Comparison of ENCODE assay signal across 15 cellular contexts in genomic region chr15:49370782-49371181, GRCh38. TPM values are rescaled to one million over a fixed set of nuclear protein-coding genes. Genes with fewer than 3 reads are reported as not detected.
DNase-seq lines count a peak whose midpoint lies in the region; ATAC-seq and TF ChIP-seq lines count a peak whose summit lies in the region.
"Had no signal": no experiment of that assay in that cellular context is flagged by ENCODE, and none has a peak within 500 bp of the region (broad histone marks: within the 10 kb centered on the region; RNA-seq: fewer than 3 reads in every experiment).

No MANE protein-coding gene starts in this region.

- POLR2A ChIA-PET in Panc1 (lab: Charles Lee) = no interaction called here
- POLR2A ChIA-PET in Caco-2 (lab: Charles Lee) = no interaction called here

- H3K4me1 Mint-ChIP-seq in Caco-2 (ENCODE audit: low read depth, unreplicated experiment) = no peaks in the 10 kb centered on the region
- H3K4me1 Mint-ChIP-seq: activated B cell treated with CpG ODN at 0.5 μM for 24 hours had no signal

- H3K9me3 ChIP-seq in Panc1 (ENCODE audit: control insufficient read depth, insufficient read depth, low read depth, low read length) (no peaks in the 10 kb centered on the region), fibroblast of lung (ENCODE audit: control insufficient read depth, insufficient read depth, low read depth, low read length) (no peaks in the 10 kb centered on the region), Caco-2 (no peaks in the 10 kb centered on the region)
- H3K9me3 ChIP-seq: uterus had no signal

- H3K36me3 ChIP-seq in Panc1 (ENCODE audit: control insufficient read depth, insufficient read depth, low read length) = no peaks in the 10 kb centered on the region
- no peaks in the 10 kb centered on the region for H3K36me3 ChIP-seq in fibroblast of lung (ENCODE audit: control insufficient read depth, insufficient read depth, low read length)
- no peaks in the 10 kb centered on the region for H3K36me3 ChIP-seq in Caco-2 (ENCODE audit: control insufficient read depth, insufficient read depth, low read length)
- H3K36me3 ChIP-seq: uterus had no signal

- no peak overlapping the region for H3K4me3 Mint-ChIP-seq in Caco-2 (ENCODE audit: unreplicated experiment)
- H3K4me3 Mint-ChIP-seq: activated B cell treated with CpG ODN at 0.5 μM for 24 hours had no signal

- in situ Hi-C loops in ACHN (cut with HindIII; ENCODE audit: low pct_ligation_motif_present, low pct_unique_long_range_greater_than_20kb, low sequenced_read_pairs) = no loop called here
- in situ Hi-C loops in Panc1 (cut with HindIII; ENCODE audit: low pct_unique_long_range_greater_than_20kb, low sequenced_read_pairs) = no loop called here

- H3K9ac ChIP-seq in fibroblast of lung (ENCODE audit: insufficient read depth, low read length) = no peak overlapping the region
- H3K9ac ChIP-seq: parathyroid adenoma had no signal

- H3K27ac Mint-ChIP-seq in Caco-2 (ENCODE audit: unreplicated experiment) = no peak overlapping the region
- H3K27ac Mint-ChIP-seq: activated B cell treated with CpG ODN at 0.5 μM for 24 hours had no signal

- TF ChIP-seq CTCF in GM12865 (IDR thresholded peaks at IDR 0.05; ENCODE audit: insufficient read depth, low read depth, low read length, missing control alignments) = peak; percentile 7
- TF ChIP-seq CTCF in Panc1 (IDR thresholded peaks at IDR 0.05) = peak; percentile 21; the same call in 1 of the 2 replicates
- TF ChIP-seq CTCF in fibroblast of lung (conservative IDR thresholded peaks at IDR 0.05 in 1 of 2, IDR thresholded peaks at IDR 0.05 in 1 of 2; ENCODE audit: low read depth in 1 of 2, low read length in 2 of 2) = peak; percentile 36 to 37
- TF ChIP-seq CTCF in Caco-2 (IDR thresholded peaks at IDR 0.05; ENCODE audit: insufficient read depth in 1 of 2, low read depth in 1 of 2, low read length in 1 of 2, severe bottlenecking in 1 of 2, unreplicated experiment in 1 of 2) = no peak

- CTCF ChIA-PET in Panc1 (lab: Charles Lee) (interaction anchor here (0.7 kb wide), 1 partner anchor 633 kb away, joined by 4 read pairs; no protein-coding TSS in a partner anchor), Caco-2 (lab: Charles Lee) (no interaction called here)

- H2AFZ ChIP-seq in fibroblast of lung (ENCODE audit: low read length) = no peak overlapping the region
- H2AFZ ChIP-seq: parathyroid adenoma had no signal

- H3K27ac ChIP-seq in Panc1 (ENCODE audit: low read length) (no peak overlapping the region), fibroblast of lung (ENCODE audit: insufficient read depth, low read length) (no peak overlapping the region)
- H3K27ac ChIP-seq: parathyroid adenoma, uterus had no signal

- BruUV-seq in Panc1 (replicated peaks; lab: Mats Ljungman, UMichigan) = no TSS peak
- no TSS peak for BruUV-seq in Caco-2 (replicated peaks; lab: Mats Ljungman, UMichigan)

- no peak for ATAC-seq in Panc1

- H3K79me2 ChIP-seq in fibroblast of lung (ENCODE audit: control insufficient read depth, insufficient read depth, low read length) = no peaks in the 10 kb centered on the region
- H3K79me2 ChIP-seq: parathyroid adenoma had no signal

- H3K27me3 ChIP-seq in Panc1 (ENCODE audit: control insufficient read depth, insufficient read depth, low read length) (no peaks in the 10 kb centered on the region), fibroblast of lung (ENCODE audit: control insufficient read depth, insufficient read depth, low read length) (no peaks in the 10 kb centered on the region), Caco-2 (replicated peaks; ENCODE audit: control insufficient read depth, insufficient read depth, low read length) (no peaks in the 10 kb centered on the region)
- H3K27me3 ChIP-seq: uterus had no signal

- H4K20me1 ChIP-seq in fibroblast of lung (ENCODE audit: control insufficient read depth, extremely low read depth, insufficient read depth, low read length) = no peaks in the 10 kb centered on the region

- no peak overlapping the region for H3K4me2 ChIP-seq in fibroblast of lung (ENCODE audit: extremely low read depth, insufficient read depth, low read length)

- no peaks in the 10 kb centered on the region for H3K9me3 Mint-ChIP-seq in Caco-2 (ENCODE audit: unreplicated experiment)
- H3K9me3 Mint-ChIP-seq: activated B cell treated with CpG ODN at 0.5 μM for 24 hours had no signal

- no peaks in the 10 kb centered on the region for H3K27me3 Mint-ChIP-seq in Caco-2 (ENCODE audit: insufficient read depth, unreplicated experiment)
- H3K27me3 Mint-ChIP-seq: activated B cell treated with CpG ODN at 0.5 μM for 24 hours had no signal

- H3K36me3 Mint-ChIP-seq in Caco-2 (ENCODE audit: insufficient read depth, unreplicated experiment) = no peaks in the 10 kb centered on the region

- DNase-seq in ACHN (peak; percentile 22), GM12865 (ENCODE audit: low read depth) (peak; percentile 10), Panc1 (ENCODE audit: low read depth, low spot score) (peak; percentile 22), fibroblast of lung (ENCODE audit: low read depth in 2 of 2) (peak; percentile 8 to 72), NCI-H128 (lab: John Stamatoyannopoulos, UW; ENCODE audit: unreplicated experiment) (no peak), T1000 (lab: John Stamatoyannopoulos, UW) (no peak), Caco-2 (no peak), NCI-H774 (lab: John Stamatoyannopoulos, UW) (no peak)
- DNase-seq: activated B cell treated with CpG ODN at 0.5 μM for 24 hours; effector CD4-positive, alpha-beta T cell; kidney; NCI-H524 treated with DMSO at 0.1 percent for 48 hours; uterus had no signal

- intact Hi-C loops in Panc1 (cut with micrococcal nuclease; ENCODE audit: unreplicated experiment) = no loop called here
- intact Hi-C loops in Caco-2 (cut with micrococcal nuclease; ENCODE audit: unreplicated experiment) = no loop called here

- H3K4me1 ChIP-seq in Panc1 (ENCODE audit: control insufficient read depth, insufficient read depth, low read length) (no peaks in the 10 kb centered on the region), fibroblast of lung (ENCODE audit: control insufficient read depth, extremely low read depth, insufficient read depth, low read length) (no peaks in the 10 kb centered on the region), Caco-2 (no peaks in the 10 kb centered on the region)
- H3K4me1 ChIP-seq: parathyroid adenoma, uterus had no signal

- H3K4me3 ChIP-seq in GM12865 (ENCODE audit: low read depth, low read length) = no peak overlapping the region
- no peak overlapping the region for H3K4me3 ChIP-seq in Panc1 (ENCODE audit: low read depth in 2 of 2, low read length in 2 of 2)
- no peak overlapping the region for H3K4me3 ChIP-seq in fibroblast of lung (replicated peaks in 1 of 4; ENCODE audit: control extremely low read depth in 1 of 4, insufficient read depth in 1 of 4, low read depth in 3 of 4, low read length in 4 of 4)
- no peak overlapping the region for H3K4me3 ChIP-seq in Caco-2 (ENCODE audit: low read depth, low read length)
- H3K4me3 ChIP-seq: uterus had no signal

RNA-seq across cellular contexts. Expression of gene FGF7, which starts 52.3 kb away (rescaled TPM):
- total RNA-seq in Panc1 (2021; ENCODE audit: unreplicated experiment) (not detected), fibroblast of lung (488 and 527 TPM in 2 replicates), Caco-2 (2022) (0.18 TPM in 1 of 2 replicates, not detected in the other)
- polyA plus RNA-seq in Panc1 (2012; ENCODE audit: insufficient read length) = not detected
- polyA plus RNA-seq in fibroblast of lung = 61.5 and 165 TPM in 2 replicates
- polyA plus RNA-seq in fibroblast of lung (2012) = 45.8 and 112 TPM in 2 replicates
- polyA minus RNA-seq in fibroblast of lung (ENCODE audit: low replicate concordance) = 9.9 and 15.0 TPM in 2 replicates
- total RNA-seq: Daoy had no signal

Comparison
In these comparisons a context has a peak if more than half of its experiments do, and no peak if none do; other contexts are left out.
1. DNase-seq: peak in ACHN (single experiment), GM12865 (single experiment), Panc1 (single experiment) and fibroblast of lung (2 of 2); none in NCI-H128 (single experiment), T1000 (single experiment), Caco-2 (0 of 2) and NCI-H774 (single experiment).
2. CTCF ChIP-seq: peak in GM12865 (single experiment), Panc1 (single experiment) and fibroblast of lung (2 of 2); none in Caco-2 (0 of 2).
3. RNA of gene FGF7, which starts 52.3 kb away (total RNA-seq): 488 to 527 TPM in fibroblast of lung; 0.18 TPM in Caco-2 and not detected in Panc1 (single experiment); every median in the first group is over 100 times any median in the second.